8 cellular contexts compared by ENCODE assay signal in the genomic region with DNA sequence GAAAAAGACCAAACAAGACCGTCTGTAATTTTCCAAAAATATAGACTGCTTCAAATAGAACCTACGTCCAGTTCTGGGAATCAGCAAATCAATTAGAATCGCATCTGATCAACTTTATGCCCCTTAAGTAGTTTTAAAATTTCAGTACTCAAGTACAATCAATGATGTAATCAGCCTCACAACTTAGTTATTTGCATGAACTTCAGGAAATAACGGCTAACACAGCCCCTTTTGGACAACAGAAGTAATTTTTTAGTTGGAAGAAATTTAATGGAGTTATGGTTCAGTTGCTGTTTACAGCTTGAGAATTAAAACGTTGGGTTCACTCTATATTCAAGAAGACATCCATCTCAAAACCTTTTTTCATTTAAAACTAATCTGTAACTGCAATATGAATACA. TPM values are rescaled to one million over a fixed set of nuclear protein-coding genes. Genes with fewer than 3 reads are reported as not detected.
A peak's percentile ranks its signal among the peaks of the same experiment; 100 is the strongest.
DNase-seq lines count a peak whose midpoint lies in the region; ATAC-seq and TF ChIP-seq lines count a peak whose summit lies in the region.

No MANE protein-coding gene starts in this region.

- CTCF ChIA-PET in RWPE1 (lab: Yijun Ruan, JAX), result no interaction called here

- DNase-seq in cardiac muscle cell (ENCODE audit: low read depth in 1 of 2, low spot score in 1 of 2) (peak in 1 of 2 donors; percentile 47), left ventricle myocardium superior (no peak), WERI-Rb-1 (no peak), foreskin melanocyte (peak; percentile 21), NCI-H69 (lab: John Stamatoyannopoulos, UW) (no peak), G401 (ENCODE audit: low spot score) (no peak), RWPE1 (ENCODE audit: low spot score) (no peak)

- no peak for ATAC-seq in left ventricle myocardium superior

- peaks cover 21% of the 10 kb centered on the region for H3K4me1 ChIP-seq in cardiac muscle cell (ENCODE audit: low read depth)

- intact Hi-C loops in left ventricle myocardium superior (cut with micrococcal nuclease), result no loop called here

- POLR2A ChIA-PET in RWPE1 (lab: Yijun Ruan, JAX; ENCODE audit: low non-redundant PET), result no interaction called here

- H3K9me3 ChIP-seq in cardiac muscle cell (ENCODE audit: low read depth) (no peaks in the 10 kb centered on the region), WERI-Rb-1 (ENCODE audit: severe bottlenecking) (no peaks in the 10 kb centered on the region)

- H3K36me3 ChIP-seq in cardiac muscle cell (no peaks in the 10 kb centered on the region), WERI-Rb-1 (peaks cover 6% of the 10 kb centered on the region; the same call in 1 of the 2 replicates)

- in situ Hi-C loops in G401 (cut with HindIII; ENCODE audit: low sequenced_read_pairs), result no loop called here

- H3K4me3 ChIP-seq in cardiac muscle cell (peak overlapping the region; percentile 72), WERI-Rb-1 (ENCODE audit: low read depth, low read length) (peak overlapping the region; percentile 94), skin epidermis (peak overlapping the region; percentile 76 to 97 (median 89))

- H3K27ac ChIP-seq in cardiac muscle cell (no peak overlapping the region), WERI-Rb-1 (no peak overlapping the region), skin epidermis (peak overlapping the region in 9 of 21 experiments; percentile 6 to 94 (median 90)), RWPE1 (no peak overlapping the region)

- H3K27me3 ChIP-seq in cardiac muscle cell (no peaks in the 10 kb centered on the region), WERI-Rb-1 (ENCODE audit: insufficient read depth, low read depth, severe bottlenecking) (no peaks in the 10 kb centered on the region)

- TF ChIP-seq CTCF in cardiac muscle cell (IDR thresholded peaks at IDR 0.05; ENCODE audit: low read depth, low read length) (no peak), WERI-Rb-1 (IDR thresholded peaks at IDR 0.05; ENCODE audit: low read depth, low read length) (no peak), RWPE1 (conservative IDR thresholded peaks at IDR 0.05; ENCODE audit: low read depth) (no peak)

RNA-seq across cellular contexts. Expression of a gene that starts 1.1 kb away (rescaled TPM):
- total RNA-seq in cardiac muscle cell (7.5 and 9.8 TPM in 2 replicates), left ventricle myocardium superior (40.9 TPM)
- polyA plus RNA-seq in cardiac muscle cell, result 16.9 and 25.7 TPM in 2 replicates
- 8.4 and 9.1 TPM in 2 replicates for total RNA-seq in G401 (2014; rRNA removed; shearing (Covaris generic))
